1 cellular context compared by ENCODE assay signal in the genomic region with DNA sequence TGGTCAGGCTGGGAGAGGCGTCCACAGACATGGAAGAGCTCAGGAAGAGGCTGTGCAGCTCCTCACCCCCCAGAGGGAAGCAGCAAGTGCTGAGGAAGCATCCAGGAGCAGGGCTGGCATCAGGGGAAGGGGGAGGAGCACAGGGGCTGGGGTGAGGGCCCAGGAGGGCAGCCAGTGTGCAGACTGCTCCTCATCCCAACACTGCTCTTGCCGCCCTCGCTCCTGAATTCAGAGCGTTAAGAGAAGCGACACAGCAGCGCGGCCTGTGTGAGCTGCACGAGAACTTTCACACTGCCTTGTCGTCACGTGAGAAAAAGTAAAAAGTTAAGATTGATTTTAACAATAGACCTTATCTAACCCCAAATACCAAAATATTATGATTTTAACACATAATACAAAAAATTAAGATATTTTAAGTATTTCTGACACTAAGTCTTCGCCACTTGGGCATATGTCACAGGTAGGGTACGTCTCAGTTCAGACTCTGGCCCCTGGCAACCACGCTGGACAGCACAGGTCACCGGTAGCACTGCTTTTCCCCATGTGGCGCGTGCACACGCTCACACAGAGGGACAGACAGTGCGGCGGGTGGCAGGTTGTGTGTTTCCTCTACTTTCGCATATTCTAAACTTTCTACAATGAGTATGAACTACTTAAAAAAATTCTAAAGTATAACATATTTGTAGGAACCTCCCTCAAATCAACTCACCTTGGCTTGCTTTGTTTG.
TF ChIP-seq lines count a peak whose summit lies in the region.

No MANE protein-coding gene starts in this region.

TF ChIP-seq in HepG2, 621 proteins besides CTCF, POLR2A, EP300 and RAD21:
- TF ChIP-seq ZNF781 (CRISPR knock-in tag; IDR thresholded peaks at IDR 0.05; ENCODE audit: borderline replicate concordance, not compliant biosample characterization) = no peak
- TF ChIP-seq SMARCC2 (IDR thresholded peaks at IDR 0.05) = no peak
- TF ChIP-seq CBFB (CRISPR knock-in tag; IDR thresholded peaks at IDR 0.05) = no peak
- no peak for TF ChIP-seq DPF2 (CRISPR knock-in tag; IDR thresholded peaks at IDR 0.05; ENCODE audit: borderline replicate concordance, low read depth)
- TF ChIP-seq, protein P1, sequence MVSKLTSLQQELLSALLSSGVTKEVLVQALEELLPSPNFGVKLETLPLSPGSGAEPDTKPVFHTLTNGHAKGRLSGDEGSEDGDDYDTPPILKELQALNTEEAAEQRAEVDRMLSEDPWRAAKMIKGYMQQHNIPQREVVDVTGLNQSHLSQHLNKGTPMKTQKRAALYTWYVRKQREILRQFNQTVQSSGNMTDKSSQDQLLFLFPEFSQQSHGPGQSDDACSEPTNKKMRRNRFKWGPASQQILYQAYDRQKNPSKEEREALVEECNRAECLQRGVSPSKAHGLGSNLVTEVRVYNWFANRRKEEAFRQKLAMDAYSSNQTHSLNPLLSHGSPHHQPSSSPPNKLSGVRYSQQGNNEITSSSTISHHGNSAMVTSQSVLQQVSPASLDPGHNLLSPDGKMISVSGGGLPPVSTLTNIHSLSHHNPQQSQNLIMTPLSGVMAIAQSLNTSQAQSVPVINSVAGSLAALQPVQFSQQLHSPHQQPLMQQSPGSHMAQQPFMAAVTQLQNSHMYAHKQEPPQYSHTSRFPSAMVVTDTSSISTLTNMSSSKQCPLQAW (CRISPR knock-in tag; IDR thresholded peaks at IDR 0.05) = no peak
- no peak for TF ChIP-seq MLLT10 (CRISPR knock-in tag; IDR thresholded peaks at IDR 0.05)
- TF ChIP-seq ZNF7 (CRISPR knock-in tag; IDR thresholded peaks at IDR 0.05) = no peak
- TF ChIP-seq ZNF788 (CRISPR knock-in tag; IDR thresholded peaks at IDR 0.05; ENCODE audit: borderline replicate concordance) = no peak
- no peak for TF ChIP-seq NFIB (CRISPR knock-in tag; IDR thresholded peaks at IDR 0.05; ENCODE audit: borderline replicate concordance)
- TF ChIP-seq, protein P2, sequence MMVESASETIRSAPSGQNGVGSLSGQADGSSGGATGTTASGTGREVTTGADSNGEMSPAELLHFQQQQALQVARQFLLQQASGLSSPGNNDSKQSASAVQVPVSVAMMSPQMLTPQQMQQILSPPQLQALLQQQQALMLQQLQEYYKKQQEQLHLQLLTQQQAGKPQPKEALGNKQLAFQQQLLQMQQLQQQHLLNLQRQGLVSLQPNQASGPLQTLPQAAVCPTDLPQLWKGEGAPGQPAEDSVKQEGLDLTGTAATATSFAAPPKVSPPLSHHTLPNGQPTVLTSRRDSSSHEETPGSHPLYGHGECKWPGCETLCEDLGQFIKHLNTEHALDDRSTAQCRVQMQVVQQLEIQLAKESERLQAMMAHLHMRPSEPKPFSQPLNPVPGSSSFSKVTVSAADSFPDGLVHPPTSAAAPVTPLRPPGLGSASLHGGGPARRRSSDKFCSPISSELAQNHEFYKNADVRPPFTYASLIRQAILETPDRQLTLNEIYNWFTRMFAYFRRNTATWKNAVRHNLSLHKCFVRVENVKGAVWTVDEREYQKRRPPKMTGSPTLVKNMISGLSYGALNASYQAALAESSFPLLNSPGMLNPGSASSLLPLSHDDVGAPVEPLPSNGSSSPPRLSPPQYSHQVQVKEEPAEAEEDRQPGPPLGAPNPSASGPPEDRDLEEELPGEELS (CRISPR knock-in tag; IDR thresholded peaks at IDR 0.05) = no peak
- no peak for TF ChIP-seq ZNF101 (CRISPR knock-in tag; IDR thresholded peaks at IDR 0.05; ENCODE audit: borderline replicate concordance, low read depth)
- no peak for TF ChIP-seq NFYB (CRISPR knock-in tag; IDR thresholded peaks at IDR 0.05)
- TF ChIP-seq ARID2 (CRISPR knock-in tag; IDR thresholded peaks at IDR 0.05; ENCODE audit: borderline replicate concordance) = no peak
- TF ChIP-seq, protein P3, sequence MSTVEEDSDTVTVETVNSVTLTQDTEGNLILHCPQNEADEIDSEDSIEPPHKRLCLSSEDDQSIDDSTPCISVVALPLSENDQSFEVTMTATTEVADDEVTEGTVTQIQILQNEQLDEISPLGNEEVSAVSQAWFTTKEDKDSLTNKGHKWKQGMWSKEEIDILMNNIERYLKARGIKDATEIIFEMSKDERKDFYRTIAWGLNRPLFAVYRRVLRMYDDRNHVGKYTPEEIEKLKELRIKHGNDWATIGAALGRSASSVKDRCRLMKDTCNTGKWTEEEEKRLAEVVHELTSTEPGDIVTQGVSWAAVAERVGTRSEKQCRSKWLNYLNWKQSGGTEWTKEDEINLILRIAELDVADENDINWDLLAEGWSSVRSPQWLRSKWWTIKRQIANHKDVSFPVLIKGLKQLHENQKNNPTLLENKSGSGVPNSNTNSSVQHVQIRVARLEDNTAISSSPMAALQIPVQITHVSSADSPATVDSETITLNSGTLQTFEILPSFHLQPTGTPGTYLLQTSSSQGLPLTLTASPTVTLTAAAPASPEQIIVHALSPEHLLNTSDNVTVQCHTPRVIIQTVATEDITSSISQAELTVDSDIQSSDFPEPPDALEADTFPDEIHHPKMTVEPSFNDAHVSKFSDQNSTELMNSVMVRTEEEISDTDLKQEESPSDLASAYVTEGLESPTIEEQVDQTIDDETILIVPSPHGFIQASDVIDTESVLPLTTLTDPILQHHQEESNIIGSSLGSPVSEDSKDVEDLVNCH (CRISPR knock-in tag; IDR thresholded peaks at IDR 0.05) = no peak
- TF ChIP-seq ZNF850 (CRISPR knock-in tag; conservative IDR thresholded peaks at IDR 0.05) = no peak
- TF ChIP-seq ATM (IDR thresholded peaks at IDR 0.05; ENCODE audit: borderline replicate concordance) = no peak
- TF ChIP-seq ZNF496 (CRISPR knock-in tag; IDR thresholded peaks at IDR 0.05; ENCODE audit: insufficient replicate concordance) = no peak
